9 cellular contexts compared by ENCODE assay signal in genomic region chr12:32134144-32134888, GRCh38. TPM values are rescaled to one million over a fixed set of nuclear protein-coding genes. Genes with fewer than 3 reads are reported as not detected.
DNase-seq lines count a peak whose midpoint lies in the region; ATAC-seq and TF ChIP-seq lines count a peak whose summit lies in the region.
"Had no signal": no experiment of that assay in that cellular context is flagged by ENCODE, and none has a peak within 500 bp of the region (broad histone marks: within the 10 kb centered on the region; RNA-seq: fewer than 3 reads in every experiment).

No MANE protein-coding gene starts in this region.

- no peak overlapping the region for H3K4me3 ChIP-seq in KMS-11 (IDR thresholded peaks at IDR 0.05; ENCODE audit: insufficient read depth, low read depth, low read length)
- no peak overlapping the region for H3K4me3 ChIP-seq in naive thymus-derived CD4-positive, alpha-beta T cell (ENCODE audit: low read length)
- no peak overlapping the region for H3K4me3 ChIP-seq in esophagus squamous epithelium

- CTCF ChIA-PET in naive thymus-derived CD4-positive, alpha-beta T cell (lab: Charles Lee): no interaction called here

- TF ChIP-seq CTCF in KMS-11 (conservative IDR thresholded peaks at IDR 0.05; ENCODE audit: low read depth, low read length) (peak; percentile 38; the same call in 1 of the 2 replicates), esophagus squamous epithelium (IDR thresholded peaks at IDR 0.05) (no peak)

- H3K27ac ChIP-seq in KMS-11: peak overlapping the region; percentile 39; the same call in 1 of the 2 replicates
- H3K27ac ChIP-seq in naive thymus-derived CD4-positive, alpha-beta T cell (ENCODE audit: low read depth, low read length): no peak overlapping the region
- no peak overlapping the region for H3K27ac ChIP-seq in esophagus squamous epithelium
- H3K27ac ChIP-seq: HL-60 had no signal

- peaks cover 33% of the 10 kb centered on the region for H3K27me3 Mint-ChIP-seq in activated T-helper 2 cell treated with anti-CD3 and anti-CD28 coated beads, Interferon-gamma antibody, Interleukin-2, Interleukin-4, amounts not matched to agents 10 μg/mL and 5 μg/mL and 100 μg/mL, durations not matched to agents 14 hours and 24 hours and 36 hours (ENCODE audit: low read depth)
- peaks cover 0 to 2% (median 0%) of the 10 kb centered on the region in 5 donors for H3K27me3 Mint-ChIP-seq in naive thymus-derived CD4-positive, alpha-beta T cell

- no peak overlapping the region for H3K4me3 Mint-ChIP-seq in activated T-helper 2 cell treated with anti-CD3 and anti-CD28 coated beads, Interferon-gamma antibody, Interleukin-2, Interleukin-4, amounts not matched to agents 10 μg/mL and 5 μg/mL and 100 μg/mL, durations not matched to agents 14 hours and 24 hours and 36 hours (ENCODE audit: low read depth)
- peak overlapping the region in 5 of 10 donors; percentile 0 to 10 (median 6) for H3K4me3 Mint-ChIP-seq in naive thymus-derived CD4-positive, alpha-beta T cell

- intact Hi-C loops in activated T-helper 2 cell treated with anti-CD3 and anti-CD28 coated beads, Interferon-gamma antibody, Interleukin-2, Interleukin-4, amounts not matched to agents 10 μg/mL and 5 μg/mL and 100 μg/mL, durations not matched to agents 14 hours and 24 hours and 36 hours (cut with micrococcal nuclease): loop anchor here (1.0 to 10.0 kb wide), 10 partner anchors 14 to 481 kb away; partner anchors contain the start of genes AMN1 and ETFBKMT
- intact Hi-C loops in naive thymus-derived CD4-positive, alpha-beta T cell (cut with micrococcal nuclease): loop anchor here (10.0 kb wide), 2 partner anchors 70 to 480 kb away; partner anchors contain the start of gene ETFBKMT (in 1 of the 2)
- intact Hi-C loops in esophagus squamous epithelium (cut with DNase I): no loop called here

- H3K36me3 ChIP-seq in KMS-11 (ENCODE audit: insufficient read depth): no peaks in the 10 kb centered on the region
- H3K36me3 ChIP-seq in naive thymus-derived CD4-positive, alpha-beta T cell (ENCODE audit: control insufficient read depth in 2 of 3, insufficient read depth in 3 of 3, low read length in 3 of 3): no peaks in the 10 kb centered on the region
- H3K36me3 ChIP-seq in esophagus squamous epithelium: no peaks in the 10 kb centered on the region

- 50 to 52% methylated on average over 8 of the region's 8 CpGs for WGBS in esophagus squamous epithelium, 2 donors

- POLR2A ChIA-PET in naive thymus-derived CD4-positive, alpha-beta T cell (lab: Charles Lee): interaction anchor here (0.6 to 0.8 kb wide), 2 partner anchors 24 to 46 kb away, joined by 3 read pairs; no protein-coding TSS in a partner anchor

- DNase-seq in ELR (ENCODE audit: low read depth) (peak; percentile 84), COR-L47 (lab: John Stamatoyannopoulos, UW) (no peak), esophagus squamous epithelium (lab: John Stamatoyannopoulos, UW) (no peak), NCI-H1930 (lab: John Stamatoyannopoulos, UW) (no peak)
- DNase-seq in activated T-helper 2 cell treated with anti-CD3 and anti-CD28 coated beads, Interferon-gamma antibody, Interleukin-2, Interleukin-4, amounts not matched to agents 10 μg/mL and 5 μg/mL and 100 μg/mL, durations not matched to agents 14 hours and 24 hours and 36 hours (ENCODE audit: low spot score): peak; percentile 38
- DNase-seq in naive thymus-derived CD4-positive, alpha-beta T cell: peak in 3 of 9 donors; percentile 11 to 49 (median 13)

- H3K9me3 Mint-ChIP-seq in activated T-helper 2 cell treated with anti-CD3 and anti-CD28 coated beads, Interferon-gamma antibody, Interleukin-2, Interleukin-4, amounts not matched to agents 10 μg/mL and 5 μg/mL and 100 μg/mL, durations not matched to agents 14 hours and 24 hours and 36 hours: no peaks in the 10 kb centered on the region
- no peaks in the 10 kb centered on the region for H3K9me3 Mint-ChIP-seq in naive thymus-derived CD4-positive, alpha-beta T cell

- no peaks in the 10 kb centered on the region for H3K36me3 Mint-ChIP-seq in activated T-helper 2 cell treated with anti-CD3 and anti-CD28 coated beads, Interferon-gamma antibody, Interleukin-2, Interleukin-4, amounts not matched to agents 10 μg/mL and 5 μg/mL and 100 μg/mL, durations not matched to agents 14 hours and 24 hours and 36 hours (ENCODE audit: low read depth)
- H3K36me3 Mint-ChIP-seq in naive thymus-derived CD4-positive, alpha-beta T cell: peaks cover 0 to 6% (median 0%) of the 10 kb centered on the region in 5 donors

- H2AFZ ChIP-seq in KMS-11 (ENCODE audit: low read depth): no peak overlapping the region

- H3K4me2 ChIP-seq in KMS-11: peak overlapping the region; percentile 76

- no peaks in the 10 kb centered on the region for H4K20me1 ChIP-seq in KMS-11 (ENCODE audit: insufficient read depth)

- ATAC-seq in GM21529 (IDR thresholded peaks at IDR 0.05; ENCODE audit: unreplicated experiment): peak; percentile 67
- peak; percentile 67 for ATAC-seq in naive thymus-derived CD4-positive, alpha-beta T cell

- H3K27ac Mint-ChIP-seq in activated T-helper 2 cell treated with anti-CD3 and anti-CD28 coated beads, Interferon-gamma antibody, Interleukin-2, Interleukin-4, amounts not matched to agents 10 μg/mL and 5 μg/mL and 100 μg/mL, durations not matched to agents 14 hours and 24 hours and 36 hours: peak overlapping the region; percentile 42
- H3K27ac Mint-ChIP-seq in naive thymus-derived CD4-positive, alpha-beta T cell: peak overlapping the region; percentile 1 to 89 (median 16)

- H3K27me3 ChIP-seq in KMS-11 (ENCODE audit: insufficient read depth, low read depth): no peaks in the 10 kb centered on the region
- H3K27me3 ChIP-seq in naive thymus-derived CD4-positive, alpha-beta T cell (ENCODE audit: control insufficient read depth in 2 of 2, insufficient read depth in 2 of 2, low read length in 2 of 2): no peaks in the 10 kb centered on the region
- H3K27me3 ChIP-seq in esophagus squamous epithelium: no peaks in the 10 kb centered on the region

- H3K79me2 ChIP-seq in KMS-11 (ENCODE audit: insufficient read depth, low read depth): no peaks in the 10 kb centered on the region

- H3K4me1 ChIP-seq in KMS-11 (ENCODE audit: low read depth, poor library complexity, severe bottlenecking) (peaks cover 66% of the 10 kb centered on the region), esophagus squamous epithelium (peaks cover 0 to 11% (median 0%) of the 10 kb centered on the region in 3 donors)
- peaks cover 0 to 8% of the 10 kb centered on the region in 2 donors for H3K4me1 ChIP-seq in naive thymus-derived CD4-positive, alpha-beta T cell (ENCODE audit: control insufficient read depth in 2 of 2, insufficient read depth in 2 of 2, low read length in 2 of 2)

- no peak for TF ChIP-seq POLR2A in esophagus squamous epithelium (IDR thresholded peaks at IDR 0.05)

- no peaks in the 10 kb centered on the region for H3K9me3 ChIP-seq in naive thymus-derived CD4-positive, alpha-beta T cell (ENCODE audit: control insufficient read depth in 2 of 3, low read length in 3 of 3)
- H3K9me3 ChIP-seq in esophagus squamous epithelium: no peaks in the 10 kb centered on the region

- peaks cover 16% of the 10 kb centered on the region for H3K4me1 Mint-ChIP-seq in activated T-helper 2 cell treated with anti-CD3 and anti-CD28 coated beads, Interferon-gamma antibody, Interleukin-2, Interleukin-4, amounts not matched to agents 10 μg/mL and 5 μg/mL and 100 μg/mL, durations not matched to agents 14 hours and 24 hours and 36 hours (ENCODE audit: low read depth)
- H3K4me1 Mint-ChIP-seq in naive thymus-derived CD4-positive, alpha-beta T cell: peaks cover 9 to 26% (median 21%) of the 10 kb centered on the region in 7 donors

- H3K9ac ChIP-seq in KMS-11: no peak overlapping the region

RNA-seq across cellular contexts. Expression of gene BICD1, which starts 27.7 kb away (rescaled TPM):
- total RNA-seq in activated T-helper 2 cell treated with anti-CD3 and anti-CD28 coated beads, Interferon-gamma antibody, Interleukin-2, Interleukin-4, amounts not matched to agents 10 μg/mL and 5 μg/mL and 100 μg/mL, durations not matched to agents 14 hours and 24 hours and 36 hours: 8.0 and 8.8 TPM in 2 replicates
- 10 to 100 TPM; 16.7 to 25.1 (median 18.5) TPM for total RNA-seq in naive thymus-derived CD4-positive, alpha-beta T cell
- polyA plus RNA-seq in naive thymus-derived CD4-positive, alpha-beta T cell: 1 to 10 TPM; 6.3 to 9.7 TPM
- 1 to 10 TPM in 3 of 4 donors, under 1 TPM in 1; 0.70 to 7.8 (median 2.8) TPM for total RNA-seq in esophagus squamous epithelium

Comparison
In these comparisons a context has a peak if more than half of its experiments do, and no peak if none do; other contexts are left out.
1. DNase-seq: peak in ELR (single experiment) and activated T-helper 2 cell treated with anti-CD3 and anti-CD28 coated beads, Interferon-gamma antibody, Interleukin-2, Interleukin-4, amounts not matched to agents 10 μg/mL and 5 μg/mL and 100 μg/mL, durations not matched to agents 14 hours and 24 hours and 36 hours (single experiment); none in COR-L47 (single experiment), esophagus squamous epithelium (single experiment) and NCI-H1930 (0 of 2).